Comparison of ENCODE assay signal across 19 cellular contexts in genomic region chr11:20089357-20089756, GRCh38.
DNase-seq lines count a peak whose midpoint lies in the region; ATAC-seq and TF ChIP-seq lines count a peak whose summit lies in the region.
"Had no signal": no experiment of that assay in that cellular context is flagged by ENCODE, and none has a peak within 500 bp of the region (broad histone marks: within the 10 kb centered on the region; RNA-seq: fewer than 3 reads in every experiment).

No MANE protein-coding gene starts in this region.

- H3K36me3 Mint-ChIP-seq in GM23338 (ENCODE audit: low read depth) (peaks cover 87% of the 10 kb centered on the region), nephron progenitor cell (ENCODE audit: low read depth) (peaks cover 84% of the 10 kb centered on the region)
- H3K36me3 Mint-ChIP-seq: activated CD4-positive, alpha-beta memory T cell treated with anti-CD3 and anti-CD28 coated beads for 36 hours had no signal

- no peak for DNase-seq in GM23338 (ENCODE audit: low spot score)
- DNase-seq in coronary artery (ENCODE audit: low spot score), result no peak
- no peak for DNase-seq in nephron progenitor cell
- DNase-seq in NCI-H2029 treated with DMSO at 0.1 percent for 48 hours (lab: John Stamatoyannopoulos, UW), result no peak
- DNase-seq in activated T-cell treated with anti-CD3 and anti-CD28 coated beads for 4 hours, result no peak
- DNase-seq: activated CD4-positive, alpha-beta memory T cell treated with anti-CD3 and anti-CD28 coated beads for 36 hours; activated naive CD4-positive, alpha-beta T cell treated with Interleukin-2 at 50 U/mL for 16 hours; activated T-cell treated with anti-CD3 and anti-CD28 coated beads, Interleukin-2, amount 50 U/mL, for 1 hour; amygdala; CD4-positive, alpha-beta memory T cell; effector CD4-positive, alpha-beta T cell; H7; KG1; NCI-H187; PC-3 had no signal

- no peak overlapping the region for H3K4me3 ChIP-seq in ACC112 (ENCODE audit: low read depth, low read length)
- no peak overlapping the region for H3K4me3 ChIP-seq in GM23338
- H3K4me3 ChIP-seq in coronary artery, result no peak overlapping the region

- H3K79me2 ChIP-seq in ACC112 (ENCODE audit: control insufficient read depth, insufficient read depth, low read length, unreplicated experiment) (no peaks in the 10 kb centered on the region), GM23338 (replicated peaks; ENCODE audit: insufficient read depth) (no peaks in the 10 kb centered on the region)

- ATAC-seq in GM23338 (no peak), GM18909 (IDR thresholded peaks at IDR 0.05; ENCODE audit: poor library complexity, unreplicated experiment) (no peak)
- ATAC-seq: PC-3, WTC11 had no signal

- H3K27me3 ChIP-seq in ACC112 (ENCODE audit: insufficient read depth, low read length) (no peaks in the 10 kb centered on the region), GM23338 (ENCODE audit: insufficient read depth) (no peaks in the 10 kb centered on the region)

- TF ChIP-seq CTCF in GM23338 (conservative IDR thresholded peaks at IDR 0.05; ENCODE audit: low read depth in 2 of 2) (no peak), coronary artery (IDR thresholded peaks at IDR 0.05) (no peak), nephron progenitor cell (IDR thresholded peaks at IDR 0.05) (no peak)

- no peak overlapping the region for H3K4me2 ChIP-seq in GM23338

- H3K4me1 ChIP-seq in ACC112 (ENCODE audit: control insufficient read depth, insufficient read depth, low read length, unreplicated experiment) (peaks cover 32% of the 10 kb centered on the region), GM23338 (ENCODE audit: insufficient read depth) (no peaks in the 10 kb centered on the region)

- peaks cover 3% of the 10 kb centered on the region; the same call in 1 of the 2 replicates for H4K20me1 ChIP-seq in GM23338 (replicated peaks; ENCODE audit: insufficient read depth)

- H3K4me3 Mint-ChIP-seq in GM23338 (no peak overlapping the region), nephron progenitor cell (peak overlapping the region; percentile 61)
- H3K4me3 Mint-ChIP-seq: activated CD4-positive, alpha-beta memory T cell treated with anti-CD3 and anti-CD28 coated beads for 36 hours; CD4-positive, alpha-beta memory T cell; central memory CD8-positive, alpha-beta T cell; WTC11 had no signal

- no peaks in the 10 kb centered on the region for H3K9me2 ChIP-seq in GM23338 (ENCODE audit: insufficient read depth)

- H3K4me1 Mint-ChIP-seq in GM23338 (peaks cover 3% of the 10 kb centered on the region; the same call in 2 of the 3 replicates), nephron progenitor cell (peaks cover 58% of the 10 kb centered on the region)

- no peaks in the 10 kb centered on the region for H3F3A ChIP-seq in GM23338 (replicated peaks; ENCODE audit: low read depth)

- no peaks in the 10 kb centered on the region for H3K9me3 Mint-ChIP-seq in GM23338
- no peaks in the 10 kb centered on the region for H3K9me3 Mint-ChIP-seq in nephron progenitor cell
- H3K9me3 Mint-ChIP-seq: activated CD4-positive, alpha-beta memory T cell treated with anti-CD3 and anti-CD28 coated beads for 36 hours; central memory CD8-positive, alpha-beta T cell; WTC11 had no signal

- H2AFZ ChIP-seq in ACC112 (ENCODE audit: low read length, unreplicated experiment) (no peak overlapping the region), GM23338 (no peak overlapping the region)

- H3K27me3 Mint-ChIP-seq in GM23338 (ENCODE audit: insufficient read depth, low read depth, poor library complexity) (peaks cover 3% of the 10 kb centered on the region), nephron progenitor cell (ENCODE audit: low read depth, poor library complexity) (no peaks in the 10 kb centered on the region)
- H3K27me3 Mint-ChIP-seq: activated CD4-positive, alpha-beta memory T cell treated with anti-CD3 and anti-CD28 coated beads for 36 hours; CD4-positive, alpha-beta memory T cell had no signal

- H3K27ac ChIP-seq in ACC112 (ENCODE audit: low read depth, low read length) (peak overlapping the region; percentile 29), GM23338 (ENCODE audit: low read depth) (0 out of 2 replicates have a peak overlapping the region, but pooled peaks have one; percentile 14), coronary artery (peak overlapping the region; percentile 39 to 72)

- H3K36me3 ChIP-seq in ACC112 (ENCODE audit: insufficient read depth, low read length) (peaks cover 52% of the 10 kb centered on the region), GM23338 (ENCODE audit: insufficient read depth) (peaks cover 15% of the 10 kb centered on the region)

- H3K27ac Mint-ChIP-seq in GM23338 (no peak overlapping the region), nephron progenitor cell (peak overlapping the region; percentile 84)
- H3K27ac Mint-ChIP-seq: activated CD4-positive, alpha-beta memory T cell treated with anti-CD3 and anti-CD28 coated beads for 36 hours had no signal

TF ChIP-seq in GM23338, 12 proteins besides CTCF, POLR2A, EP300 and RAD21:
- TF ChIP-seq ZNF114 (CRISPR knock-in tag; IDR thresholded peaks at IDR 0.05), result no peak
- no peak for TF ChIP-seq EZH2phosphoT487 (IDR thresholded peaks at IDR 0.05; ENCODE audit: unreplicated experiment)
- TF ChIP-seq STAT1 (IDR thresholded peaks at IDR 0.05; ENCODE audit: unreplicated experiment), result no peak
- TF ChIP-seq EZH2 (IDR thresholded peaks at IDR 0.05; ENCODE audit: low read depth, unreplicated experiment), result no peak
- no peak for TF ChIP-seq ETS1 (IDR thresholded peaks at IDR 0.05)
- TF ChIP-seq ZNF331 (CRISPR knock-in tag; IDR thresholded peaks at IDR 0.05; ENCODE audit: low read depth), result no peak
- TF ChIP-seq ZNF462 (CRISPR knock-in tag; IDR thresholded peaks at IDR 0.05), result no peak
TF ChIP-seq in GM23338: peak in this region for 0.
